In the genomic region with DNA sequence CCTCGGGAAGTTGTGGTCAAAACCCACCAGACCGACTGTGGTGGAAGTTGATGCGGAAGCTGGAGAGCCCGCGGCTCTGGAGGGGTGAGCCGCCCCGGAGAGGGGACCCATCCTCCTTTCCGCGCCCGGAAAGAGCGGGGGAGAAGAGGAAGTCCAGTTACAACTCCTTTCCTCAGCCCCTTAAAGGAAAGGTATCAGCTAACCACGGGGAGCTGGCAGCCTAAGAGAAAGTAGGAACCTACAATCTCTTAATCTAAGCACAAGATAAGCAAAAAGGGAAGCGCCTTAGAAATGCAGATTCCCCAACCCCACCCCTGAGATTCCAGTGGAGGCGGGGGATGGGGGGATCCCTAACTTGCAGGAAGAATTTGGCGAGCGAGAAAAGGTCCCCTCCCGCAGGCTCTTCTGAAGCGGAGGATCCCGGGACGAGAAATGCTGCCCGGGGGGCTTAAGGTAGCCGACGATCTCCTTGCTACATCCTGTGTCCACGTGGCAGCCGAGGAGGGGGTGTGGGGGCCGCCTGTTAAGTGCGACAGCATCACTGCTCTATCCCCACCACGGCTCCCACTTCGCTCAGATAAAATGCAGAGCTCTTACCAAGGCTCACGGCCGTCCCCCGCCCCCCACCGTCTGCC, we compare ENCODE assay signal across 9 cellular contexts.
A peak's percentile ranks its signal among the peaks of the same experiment; 100 is the strongest.
DNase-seq lines count a peak whose midpoint lies in the region; ATAC-seq, FAIRE-seq and TF ChIP-seq lines count a peak whose summit lies in the region.
"Had no signal": no experiment of that assay in that cellular context is flagged by ENCODE, and none has a peak within 500 bp of the region (broad histone marks: within the 10 kb centered on the region; RNA-seq: fewer than 3 reads in every experiment).

No MANE protein-coding gene starts in this region.

- peaks cover 8% of the 10 kb centered on the region; the same call in 1 of the 3 replicates for H3K4me1 ChIP-seq in A549
- no peaks in the 10 kb centered on the region for H3K4me1 ChIP-seq in HEK293 (ENCODE audit: control insufficient read depth, insufficient read depth, low read length)
- H3K4me1 ChIP-seq in upper lobe of right lung = peaks cover 26% of the 10 kb centered on the region

- no peak for ATAC-seq in A549
- peak; percentile 31 for ATAC-seq in upper lobe of right lung
- ATAC-seq in HG02884 (IDR thresholded peaks at IDR 0.05; ENCODE audit: unreplicated experiment) = no peak

- H3K4me3 Mint-ChIP-seq in activated naive CD8-positive, alpha-beta T cell = peak overlapping the region; percentile 84
- peak overlapping the region; percentile 78 to 86 (median 85) for H3K4me3 Mint-ChIP-seq in immature natural killer cell

- peaks cover 15% of the 10 kb centered on the region for H3K27me3 Mint-ChIP-seq in activated naive CD8-positive, alpha-beta T cell
- peaks cover 15 to 23% (median 16%) of the 10 kb centered on the region in 3 donors for H3K27me3 Mint-ChIP-seq in immature natural killer cell (ENCODE audit: low read depth in 3 of 3)

- TF ChIP-seq RAD21 in A549 (conservative IDR thresholded peaks at IDR 0.05 in 1 of 2, IDR thresholded peaks at IDR 0.05 in 1 of 2) = no peak

- H3K36me3 Mint-ChIP-seq in activated naive CD8-positive, alpha-beta T cell = no peaks in the 10 kb centered on the region
- peaks cover 0 to 3% (median 0%) of the 10 kb centered on the region in 3 donors for H3K36me3 Mint-ChIP-seq in immature natural killer cell

- H3K4me3 ChIP-seq in A549 (peak overlapping the region; percentile 53; the same call in 1 of the 3 replicates), HEK293 (ENCODE audit: low read depth, low read length) (peak overlapping the region; percentile 53), upper lobe of right lung (peak overlapping the region; percentile 41)

- DNase-seq in A549 (ENCODE audit: low read depth in 1 of 2, low spot score in 1 of 2) (no peak), immature natural killer cell (peak; percentile 25 to 36 (median 35)), upper lobe of right lung (peak; percentile 48), NCI-H510A treated with DMSO at 0.1 percent for 48 hours (lab: John Stamatoyannopoulos, UW) (no peak), NAMALWA (ENCODE audit: low spot score) (no peak)

- H3K27ac Mint-ChIP-seq in activated naive CD8-positive, alpha-beta T cell = no peak overlapping the region
- H3K27ac Mint-ChIP-seq in immature natural killer cell = peak overlapping the region in 2 of 6 donors; percentile 24 to 27

- H3K9me3 ChIP-seq in A549 (no peaks in the 10 kb centered on the region), HEK293 (ENCODE audit: control insufficient read depth, insufficient read depth, low read depth, low read length) (no peaks in the 10 kb centered on the region), upper lobe of right lung (no peaks in the 10 kb centered on the region)

- no peaks in the 10 kb centered on the region for H3K9me3 Mint-ChIP-seq in activated naive CD8-positive, alpha-beta T cell (ENCODE audit: low read depth)
- no peaks in the 10 kb centered on the region for H3K9me3 Mint-ChIP-seq in immature natural killer cell

- POLR2A ChIA-PET in A549 (lab: Yijun Ruan, JAX) = no interaction called here
- POLR2A ChIA-PET in HEK293 (lab: Yijun Ruan, JAX) = interaction anchor here (0.7 kb wide), 1 partner anchor 1123 kb away, joined by 3 read pairs; no protein-coding TSS in a partner anchor

- peak overlapping the region in 1 of 2 experiments; percentile 91; a peak in 2 of 6 replicates for H3K27ac ChIP-seq in A549
- H3K27ac ChIP-seq in HEK293 (ENCODE audit: extremely low read depth, low read depth, low read length) = peak overlapping the region; percentile 93; the same call in 1 of the 2 replicates
- no peak overlapping the region for H3K27ac ChIP-seq in upper lobe of right lung

- FAIRE-seq in A549 (lab: Jason Lieb, UNC) = no peak
- FAIRE-seq: GM18507 had no signal

- peak overlapping the region; percentile 88 for H3K4me2 ChIP-seq in A549

- peaks cover 33% of the 10 kb centered on the region for H3K27me3 ChIP-seq in upper lobe of right lung

- 90% methylated on average over 31 of the region's 33 CpGs for WGBS in A549 (ENCODE audit: missing lambda C conversion rate)

- H3K4me1 Mint-ChIP-seq in activated naive CD8-positive, alpha-beta T cell (ENCODE audit: low read depth) = peaks cover 21% of the 10 kb centered on the region
- peaks cover 24 to 31% of the 10 kb centered on the region in 2 donors for H3K4me1 Mint-ChIP-seq in immature natural killer cell

- H3K36me3 ChIP-seq in HEK293 (ENCODE audit: control insufficient read depth in 2 of 2, insufficient read depth in 1 of 2, low read length in 2 of 2) (no peaks in the 10 kb centered on the region; a peak in 1 of 3 replicates), upper lobe of right lung (no peaks in the 10 kb centered on the region)

- intact Hi-C loops in upper lobe of right lung (cut with DNase I) = no loop called here

- TF ChIP-seq EP300 in A549 (IDR thresholded peaks at IDR 0.05) = no peak

- TF ChIP-seq CTCF in A549 (IDR thresholded peaks at IDR 0.05) = no peak
- TF ChIP-seq CTCF in HEK293 (tag by site-specific recombination; IDR thresholded peaks at IDR 0.05) = no peak
- no peak for TF ChIP-seq CTCF in upper lobe of right lung (IDR thresholded peaks at IDR 0.05)

- CTCF ChIA-PET in A549 (lab: Yijun Ruan, JAX) = interaction anchor here (0.8 to 2.8 kb wide), 8 partner anchors 10 to 1123 kb away, joined by 3 to 7 read pairs (median 4); no protein-coding TSS in a partner anchor
- CTCF ChIA-PET in HEK293 (lab: Yijun Ruan, JAX) = interaction anchor here (0.6 to 1.3 kb wide), 3 partner anchors 20 to 405 kb away, joined by 3 to 5 read pairs (median 4); no protein-coding TSS in a partner anchor

- no peak for TF ChIP-seq POLR2A in A549 (IDR thresholded peaks at IDR 0.05; ENCODE audit: low read length)

TF ChIP-seq in A549, 52 proteins besides CTCF, POLR2A, EP300 and RAD21 (continues in another document):
- TF ChIP-seq USF2 (IDR thresholded peaks at IDR 0.05) = no peak
- TF ChIP-seq ESRRA (IDR thresholded peaks at IDR 0.05; ENCODE audit: borderline replicate concordance, low read length) = no peak
- TF ChIP-seq TFCP2L1 (CRISPR knock-in tag; IDR thresholded peaks at IDR 0.05) = no peak
- no peak for TF ChIP-seq ZNF302 (CRISPR knock-in tag; IDR thresholded peaks at IDR 0.05)
- TF ChIP-seq CEBPB (IDR thresholded peaks at IDR 0.05) = no peak
- no peak for TF ChIP-seq JUNB (IDR thresholded peaks at IDR 0.05)
- TF ChIP-seq SREBF2 (IDR thresholded peaks at IDR 0.05) = no peak
- TF ChIP-seq BHLHE40 (IDR thresholded peaks at IDR 0.05; ENCODE audit: low read depth, low read length) = no peak
- TF ChIP-seq HOXB13 (CRISPR knock-in tag; IDR thresholded peaks at IDR 0.05; ENCODE audit: low read depth) = no peak
- no peak for TF ChIP-seq EHF (CRISPR knock-in tag; IDR thresholded peaks at IDR 0.05)
- TF ChIP-seq, protein P1, sequence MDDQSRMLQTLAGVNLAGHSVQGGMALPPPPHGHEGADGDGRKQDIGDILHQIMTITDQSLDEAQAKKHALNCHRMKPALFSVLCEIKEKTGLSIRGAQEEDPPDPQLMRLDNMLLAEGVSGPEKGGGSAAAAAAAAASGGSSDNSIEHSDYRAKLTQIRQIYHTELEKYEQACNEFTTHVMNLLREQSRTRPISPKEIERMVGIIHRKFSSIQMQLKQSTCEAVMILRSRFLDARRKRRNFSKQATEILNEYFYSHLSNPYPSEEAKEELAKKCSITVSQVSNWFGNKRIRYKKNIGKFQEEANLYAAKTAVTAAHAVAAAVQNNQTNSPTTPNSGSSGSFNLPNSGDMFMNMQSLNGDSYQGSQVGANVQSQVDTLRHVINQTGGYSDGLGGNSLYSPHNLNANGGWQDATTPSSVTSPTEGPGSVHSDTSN (IDR thresholded peaks at IDR 0.05) = no peak
- no peak for TF ChIP-seq MAZ (IDR thresholded peaks at IDR 0.05; ENCODE audit: borderline replicate concordance, low read depth, low read length)

TF ChIP-seq in HEK293, 187 proteins besides CTCF, POLR2A, EP300 and RAD21 (continues in another document):
- no peak for TF ChIP-seq ZFP37 (tag by site-specific recombination; IDR thresholded peaks at IDR 0.05)
- TF ChIP-seq ZNF555 (tag by site-specific recombination; conservative IDR thresholded peaks at IDR 0.05) = no peak
- no peak for TF ChIP-seq ZNF248 (tag by site-specific recombination; IDR thresholded peaks at IDR 0.05)
- TF ChIP-seq ZNF658 (tag by site-specific recombination; IDR thresholded peaks at IDR 0.05) = no peak
- 0 out of 2 replicates have a peak, but pooled peaks have one; percentile 13 for TF ChIP-seq OSR2 (tag by site-specific recombination; IDR thresholded peaks at IDR 0.05)
- no peak for TF ChIP-seq ZNF23 (tag by site-specific recombination; IDR thresholded peaks at IDR 0.05; ENCODE audit: borderline replicate concordance)
- no peak for TF ChIP-seq ZNF169 (tag by site-specific recombination; IDR thresholded peaks at IDR 0.05)
- 0 out of 2 replicates have a peak, but pooled peaks have one; percentile 38 for TF ChIP-seq KLF16 (tag by site-specific recombination; IDR thresholded peaks at IDR 0.05)
- TF ChIP-seq ZNF76 (tag by site-specific recombination; IDR thresholded peaks at IDR 0.05; ENCODE audit: borderline replicate concordance, low read depth) = peak; percentile 48; the same call in 1 of the 2 replicates
- no peak for TF ChIP-seq WT1 (tag by site-specific recombination; IDR thresholded peaks at IDR 0.05)
- peak; percentile 55; the same call in 1 of the 2 replicates for TF ChIP-seq KLF9 (tag by site-specific recombination; IDR thresholded peaks at IDR 0.05; ENCODE audit: low read depth)
- peak; percentile 65 for TF ChIP-seq GLIS1 (tag by site-specific recombination; IDR thresholded peaks at IDR 0.05)
- TF ChIP-seq ZNF426 (tag by site-specific recombination; IDR thresholded peaks at IDR 0.05) = no peak
- TF ChIP-seq ZNF133 (tag by site-specific recombination; IDR thresholded peaks at IDR 0.05) = no peak
- no peak for TF ChIP-seq ZNF292 (tag by site-specific recombination; IDR thresholded peaks at IDR 0.05; ENCODE audit: borderline replicate concordance, low read depth)
- TF ChIP-seq PRDM1 (tag by site-specific recombination; IDR thresholded peaks at IDR 0.05) = 0 out of 2 replicates have a peak, but pooled peaks have one; percentile 11
- peak; percentile 82; the same call in 1 of the 2 replicates for TF ChIP-seq ZBTB20 (tag by site-specific recombination; IDR thresholded peaks at IDR 0.05)
- no peak for TF ChIP-seq SP7 (tag by site-specific recombination; IDR thresholded peaks at IDR 0.05)

Comparison
In these comparisons a context has a peak if more than half of its experiments do, and no peak if none do; other contexts are left out.
1. DNase-seq: peak in immature natural killer cell (3 of 3) and upper lobe of right lung (single experiment); none in A549 (0 of 2), NCI-H510A treated with DMSO at 0.1 percent for 48 hours (single experiment) and NAMALWA (single experiment).
2. Peak in every context shown above with its lines, with median percentiles within 50 percentile points of each other: H3K4me3 ChIP-seq.